Comparison of ENCODE assay signal across 11 cellular contexts in genomic region chr1:16630661-16631247, GRCh38. TPM values are rescaled to one million over a fixed set of nuclear protein-coding genes. Genes with fewer than 3 reads are reported as not detected.
A peak's percentile ranks its signal among the peaks of the same experiment; 100 is the strongest.
DNase-seq lines count a peak whose midpoint lies in the region; ATAC-seq and TF ChIP-seq lines count a peak whose summit lies in the region.
"Had no signal": no experiment of that assay in that cellular context is flagged by ENCODE, and none has a peak within 500 bp of the region (broad histone marks: within the 10 kb centered on the region; RNA-seq: fewer than 3 reads in every experiment).

No MANE protein-coding gene starts in this region.

- H3K4me1 ChIP-seq in GM23338 (ENCODE audit: insufficient read depth) (no peaks in the 10 kb centered on the region), right cardiac atrium (ENCODE audit: control insufficient read depth, insufficient read depth, low read length) (no peaks in the 10 kb centered on the region), sigmoid colon (no peaks in the 10 kb centered on the region)

- TF ChIP-seq EP300 in sigmoid colon (IDR thresholded peaks at IDR 0.05): no peak

- no peak overlapping the region for H3K27ac Mint-ChIP-seq in GM23338
- H3K27ac Mint-ChIP-seq in activated CD8-positive, alpha-beta memory T cell treated with anti-CD3 and anti-CD28 coated beads, Interleukin-2, amount 10 ng/mL, durations not matched to agents 7 days and 5 days: no peak overlapping the region

- no peak overlapping the region for H2AFZ ChIP-seq in GM23338

- peak; percentile 13 for ATAC-seq in GM23338
- ATAC-seq in activated CD8-positive, alpha-beta memory T cell treated with anti-CD3 and anti-CD28 coated beads, Interleukin-2, amount 10 ng/mL, durations not matched to agents 7 days and 5 days: no peak
- peak; percentile 4 to 5 for ATAC-seq in right cardiac atrium
- no peak for ATAC-seq in GM21529 (IDR thresholded peaks at IDR 0.05; ENCODE audit: unreplicated experiment)
- ATAC-seq: body of pancreas had no signal

- no peaks in the 10 kb centered on the region for H3K27me3 ChIP-seq in GM23338 (ENCODE audit: insufficient read depth)
- no peaks in the 10 kb centered on the region for H3K27me3 ChIP-seq in right cardiac atrium (ENCODE audit: control insufficient read depth, insufficient read depth)
- H3K27me3 ChIP-seq in sigmoid colon: no peaks in the 10 kb centered on the region
- H3K27me3 ChIP-seq: body of pancreas had no signal

- H3K4me2 ChIP-seq in GM23338: no peak overlapping the region

- no peak overlapping the region for H3K4me3 Mint-ChIP-seq in GM23338
- H3K4me3 Mint-ChIP-seq in activated CD8-positive, alpha-beta memory T cell treated with anti-CD3 and anti-CD28 coated beads, Interleukin-2, amount 10 ng/mL, durations not matched to agents 7 days and 5 days: no peak overlapping the region
- H3K4me3 Mint-ChIP-seq: CD8-positive, alpha-beta memory T cell had no signal

- TF ChIP-seq POLR2A in sigmoid colon (IDR thresholded peaks at IDR 0.05): no peak

- H3K9me3 Mint-ChIP-seq in GM23338: no peaks in the 10 kb centered on the region
- H3K9me3 Mint-ChIP-seq in activated CD8-positive, alpha-beta memory T cell treated with anti-CD3 and anti-CD28 coated beads, Interleukin-2, amount 10 ng/mL, durations not matched to agents 7 days and 5 days (ENCODE audit: low read depth): no peaks in the 10 kb centered on the region
- H3K9me3 Mint-ChIP-seq: CD8-positive, alpha-beta memory T cell had no signal

- H3K36me3 ChIP-seq in GM23338 (ENCODE audit: insufficient read depth) (peaks cover 10% of the 10 kb centered on the region; the same call in 1 of the 2 replicates), sigmoid colon (peaks cover 51 to 92% (median 66%) of the 10 kb centered on the region in 4 donors)

- CTCF ChIA-PET in activated CD8-positive, alpha-beta memory T cell treated with anti-CD3 and anti-CD28 coated beads, Interleukin-2, amount 10 ng/mL, durations not matched to agents 7 days and 5 days (lab: Charles Lee): no interaction called here

- H4K20me1 ChIP-seq in GM23338 (replicated peaks; ENCODE audit: insufficient read depth): peaks cover 19% of the 10 kb centered on the region

- H3K9me3 ChIP-seq in right cardiac atrium (ENCODE audit: control insufficient read depth, low read length): no peaks in the 10 kb centered on the region
- no peaks in the 10 kb centered on the region for H3K9me3 ChIP-seq in sigmoid colon
- H3K9me3 ChIP-seq: body of pancreas had no signal

- DNase-seq in GM23338 (ENCODE audit: low spot score) (peak; percentile 28), right cardiac atrium (peak; percentile 24 to 74 (median 59)), sigmoid colon (peak; percentile 73), NCI-H1048 (lab: John Stamatoyannopoulos, UW) (no peak)
- DNase-seq in activated CD8-positive, alpha-beta memory T cell treated with anti-CD3 and anti-CD28 coated beads, Interleukin-2, amount 10 ng/mL, durations not matched to agents 7 days and 5 days: peak; percentile 43
- DNase-seq in stimulated activated CD4-positive, alpha-beta T cell treated with anti-CD3 and anti-CD28 coated beads, Interleukin-1b, Interleukin-23, amount 100 ng/mL, for 48 hours: no peak
- DNase-seq: mammary epithelial cell, NCI-H446 had no signal

- 91% methylated on average over 36 of the region's 36 CpGs for WGBS in right cardiac atrium
- 96% methylated on average over 36 of the region's 36 CpGs for WGBS in sigmoid colon, 2 donors

- H3K4me1 Mint-ChIP-seq in GM23338: no peaks in the 10 kb centered on the region
- peaks cover 6% of the 10 kb centered on the region for H3K4me1 Mint-ChIP-seq in activated CD8-positive, alpha-beta memory T cell treated with anti-CD3 and anti-CD28 coated beads, Interleukin-2, amount 10 ng/mL, durations not matched to agents 7 days and 5 days

- H3K79me2 ChIP-seq in GM23338 (replicated peaks; ENCODE audit: insufficient read depth): no peaks in the 10 kb centered on the region

- H3K27me3 Mint-ChIP-seq in GM23338 (ENCODE audit: insufficient read depth, low read depth, poor library complexity): peaks cover 13% of the 10 kb centered on the region
- H3K27me3 Mint-ChIP-seq in activated CD8-positive, alpha-beta memory T cell treated with anti-CD3 and anti-CD28 coated beads, Interleukin-2, amount 10 ng/mL, durations not matched to agents 7 days and 5 days: no peaks in the 10 kb centered on the region
- H3K27me3 Mint-ChIP-seq: CD8-positive, alpha-beta memory T cell had no signal

- no peak overlapping the region for H3K27ac ChIP-seq in GM23338 (ENCODE audit: low read depth)
- H3K27ac ChIP-seq in right cardiac atrium (ENCODE audit: low read length): no peak overlapping the region
- no peak overlapping the region for H3K27ac ChIP-seq in sigmoid colon
- H3K27ac ChIP-seq: body of pancreas had no signal

- no peaks in the 10 kb centered on the region for H3K9me2 ChIP-seq in GM23338 (ENCODE audit: insufficient read depth)

- H3K4me3 ChIP-seq in GM23338: no peak overlapping the region
- H3K4me3 ChIP-seq in right cardiac atrium (ENCODE audit: low read length): no peak overlapping the region
- no peak overlapping the region for H3K4me3 ChIP-seq in sigmoid colon
- H3K4me3 ChIP-seq: body of pancreas had no signal

- peaks cover 51% of the 10 kb centered on the region for H3K36me3 Mint-ChIP-seq in GM23338 (ENCODE audit: low read depth)
- H3K36me3 Mint-ChIP-seq in activated CD8-positive, alpha-beta memory T cell treated with anti-CD3 and anti-CD28 coated beads, Interleukin-2, amount 10 ng/mL, durations not matched to agents 7 days and 5 days: peaks cover 23% of the 10 kb centered on the region

- intact Hi-C loops in right cardiac atrium (cut with DNase I): no loop called here
- intact Hi-C loops in sigmoid colon (cut with DNase I): no loop called here

- no peaks in the 10 kb centered on the region for H3F3A ChIP-seq in GM23338 (replicated peaks; ENCODE audit: low read depth)

- no peak for TF ChIP-seq CTCF in GM23338 (conservative IDR thresholded peaks at IDR 0.05; ENCODE audit: low read depth in 2 of 2)
- TF ChIP-seq CTCF in sigmoid colon (IDR thresholded peaks at IDR 0.05): no peak

TF ChIP-seq in GM23338, 12 proteins besides CTCF, POLR2A, EP300 and RAD21 (continues in another document):
- TF ChIP-seq ETS1 (IDR thresholded peaks at IDR 0.05): no peak
- TF ChIP-seq ZNF331 (CRISPR knock-in tag; IDR thresholded peaks at IDR 0.05; ENCODE audit: low read depth): no peak
- TF ChIP-seq EZH2 (IDR thresholded peaks at IDR 0.05; ENCODE audit: low read depth, unreplicated experiment): no peak
- TF ChIP-seq ZNF114 (CRISPR knock-in tag; IDR thresholded peaks at IDR 0.05): no peak
- TF ChIP-seq STAT1 (IDR thresholded peaks at IDR 0.05; ENCODE audit: unreplicated experiment): no peak
- TF ChIP-seq POLR2AphosphoS5 (IDR thresholded peaks at IDR 0.05; ENCODE audit: low read depth): no peak
- no peak for TF ChIP-seq CREB1 (CRISPR knock-in tag; IDR thresholded peaks at IDR 0.05; ENCODE audit: low read depth)
- no peak for TF ChIP-seq REST (IDR thresholded peaks at IDR 0.05; ENCODE audit: unreplicated experiment)

RNA-seq across cellular contexts. Expression of gene NBPF1, which starts 17.4 kb away (rescaled TPM):
- total RNA-seq in GM23338 (2014; rRNA removed; shearing (Covaris generic)): 7.5 and 11.8 TPM in 2 replicates
- polyA plus RNA-seq in GM23338 (2016; fragmentation: Nextera tagmentation; extraction: Ambion mirVana): 9.0 and 9.5 TPM in 2 replicates
- total RNA-seq in activated CD8-positive, alpha-beta memory T cell treated with anti-CD3 and anti-CD28 coated beads, Interleukin-2, amount 10 ng/mL, durations not matched to agents 7 days and 5 days: 1 to 10 TPM; 2.8 to 3.1 TPM
- 10 to 100 TPM in 3 of 4 donors, 1 to 10 TPM in 1; 8.9 to 18.7 (median 15.7) TPM for total RNA-seq in right cardiac atrium
- polyA plus RNA-seq in right cardiac atrium: 6.5 TPM
- 10 to 100 TPM; 30.3 to 80.9 (median 37.2) TPM for total RNA-seq in sigmoid colon
- 10 to 100 TPM; 12.1 to 42.8 (median 21.0) TPM for polyA plus RNA-seq in sigmoid colon

RNA-seq across cellular contexts. Expression of gene RNU1-3, which starts 36.0 kb away (rescaled TPM):
- total RNA-seq in GM23338 (2014; rRNA removed; shearing (Covaris generic)): under 0.01 TPM in 1 of 2 replicates, not detected in the other
- not detected in 2 replicates for polyA plus RNA-seq in GM23338 (2016; fragmentation: Nextera tagmentation; extraction: Ambion mirVana)
- total RNA-seq in activated CD8-positive, alpha-beta memory T cell treated with anti-CD3 and anti-CD28 coated beads, Interleukin-2, amount 10 ng/mL, durations not matched to agents 7 days and 5 days: 1,000 to 10,000 TPM in 1 of 2 experiments, 100 to 1,000 TPM in 1; 922 to 3,744 TPM
- 1,000 to 10,000 TPM; 3,675 to 8,578 (median 7,073) TPM for total RNA-seq in right cardiac atrium
- polyA plus RNA-seq in right cardiac atrium: not detected
- total RNA-seq in sigmoid colon: under 1 TPM; under 0.01 TPM
- not detected for polyA plus RNA-seq in sigmoid colon
- polyA plus RNA-seq: CD8-positive, alpha-beta memory T cell; mammary epithelial cell had no signal

Comparison
In these comparisons a context has a peak if more than half of its experiments do, and no peak if none do; other contexts are left out.
1. ATAC-seq: peak in GM23338 (single experiment) and right cardiac atrium (2 of 2); none in activated CD8-positive, alpha-beta memory T cell treated with anti-CD3 and anti-CD28 coated beads, Interleukin-2, amount 10 ng/mL, durations not matched to agents 7 days and 5 days (single experiment) and GM21529 (single experiment).
2. DNase-seq: peak in GM23338 (single experiment), activated CD8-positive, alpha-beta memory T cell treated with anti-CD3 and anti-CD28 coated beads, Interleukin-2, amount 10 ng/mL, durations not matched to agents 7 days and 5 days (single experiment), right cardiac atrium (3 of 3) and sigmoid colon (single experiment); none in stimulated activated CD4-positive, alpha-beta T cell treated with anti-CD3 and anti-CD28 coated beads, Interleukin-1b, Interleukin-23, amount 100 ng/mL, for 48 hours (single experiment) and NCI-H1048 (single experiment).
3. RNA of gene RNU1-3, which starts 36.0 kb away (total RNA-seq): 3,675 to 8,578 TPM in right cardiac atrium and 922 to 3,744 TPM in activated CD8-positive, alpha-beta memory T cell treated with anti-CD3 and anti-CD28 coated beads, Interleukin-2, amount 10 ng/mL, durations not matched to agents 7 days and 5 days; under 0.01 TPM in GM23338 and under 0.01 TPM in sigmoid colon; every median in the first group is over 100 times any median in the second.